Comparison of ENCODE assay signal across 9 cellular contexts in genomic region chr2:111705206-111705605, GRCh38.
DNase-seq lines count a peak whose midpoint lies in the region; ATAC-seq and TF ChIP-seq lines count a peak whose summit lies in the region.
"Had no signal": no experiment of that assay in that cellular context is flagged by ENCODE, and none has a peak within 500 bp of the region (broad histone marks: within the 10 kb centered on the region; RNA-seq: fewer than 3 reads in every experiment).

No MANE protein-coding gene starts in this region.

- H3K9me3 ChIP-seq in SK-N-SH: no peaks in the 10 kb centered on the region
- H3K9me3 ChIP-seq in neural progenitor cell (ENCODE audit: low read depth): no peaks in the 10 kb centered on the region
- H3K9me3 ChIP-seq in right cardiac atrium (ENCODE audit: control insufficient read depth, low read length): no peaks in the 10 kb centered on the region

- H3K79me2 ChIP-seq in SK-N-SH (ENCODE audit: insufficient read depth) (no peaks in the 10 kb centered on the region), neural progenitor cell (ENCODE audit: low read depth) (no peaks in the 10 kb centered on the region)

- POLR2A ChIA-PET in SK-N-SH (lab: Yijun Ruan, JAX): no interaction called here
- POLR2A ChIA-PET in activated CD4-positive, alpha-beta memory T cell treated with anti-CD3 and anti-CD28 coated beads for 36 hours (lab: Charles Lee): no interaction called here

- H3K4me1 ChIP-seq in SK-N-SH (ENCODE audit: control insufficient read depth in 1 of 2, insufficient read depth in 2 of 2, low read depth in 1 of 2, low read length in 1 of 2): peaks cover 14 to 29% of the 10 kb centered on the region in 2 experiments; a peak in 3 of 4 replicates
- H3K4me1 ChIP-seq in neural progenitor cell: peaks cover 63% of the 10 kb centered on the region
- H3K4me1 ChIP-seq in right cardiac atrium (ENCODE audit: control insufficient read depth, insufficient read depth, low read length): peaks cover 2% of the 10 kb centered on the region

- TF ChIP-seq POLR2A in erythroblast (IDR thresholded peaks at IDR 0.05; ENCODE audit: low read length): no peak

- H3K27ac ChIP-seq in SK-N-SH (ENCODE audit: low read depth in 2 of 2, low read length in 1 of 2): peak overlapping the region in 1 of 2 experiments; percentile 39; a peak in 1 of 4 replicates
- peak overlapping the region; percentile 95 for H3K27ac ChIP-seq in neural progenitor cell
- no peak overlapping the region for H3K27ac ChIP-seq in right cardiac atrium (ENCODE audit: low read length)

- no peak for TF ChIP-seq RAD21 in SK-N-SH (IDR thresholded peaks at IDR 0.05; ENCODE audit: low read length)

- no peak overlapping the region for H3K4me3 ChIP-seq in SK-N-SH (ENCODE audit: low read depth in 2 of 2, low read length in 1 of 2)
- H3K4me3 ChIP-seq in neural progenitor cell: no peak overlapping the region
- H3K4me3 ChIP-seq in right cardiac atrium (ENCODE audit: low read length): no peak overlapping the region

- H3K27me3 Mint-ChIP-seq in activated CD4-positive, alpha-beta memory T cell treated with anti-CD3 and anti-CD28 coated beads for 36 hours: peaks cover 21% of the 10 kb centered on the region
- peaks cover 8% of the 10 kb centered on the region for H3K27me3 Mint-ChIP-seq in neural progenitor cell (ENCODE audit: insufficient read depth, low read depth)

- H4K20me1 ChIP-seq in SK-N-SH (ENCODE audit: insufficient read depth) (no peaks in the 10 kb centered on the region; the same call in 1 of the 2 replicates), neural progenitor cell (ENCODE audit: low read depth) (no peaks in the 10 kb centered on the region)

- H3K9me2 ChIP-seq in SK-N-SH: no peaks in the 10 kb centered on the region

- no peak for ATAC-seq in SK-N-SH treated with all-trans-retinoic acid at 6 μM for 48 hours
- peak; percentile 19 for ATAC-seq in HG02981 (IDR thresholded peaks at IDR 0.05; ENCODE audit: unreplicated experiment)
- ATAC-seq in right cardiac atrium: no peak

- no peaks in the 10 kb centered on the region for H3K9me3 Mint-ChIP-seq in activated CD4-positive, alpha-beta memory T cell treated with anti-CD3 and anti-CD28 coated beads for 36 hours
- H3K9me3 Mint-ChIP-seq in neural progenitor cell: no peaks in the 10 kb centered on the region

- 92% methylated on average over 2 of the region's 6 CpGs for WGBS in SK-N-SH (ENCODE audit: low lambda C conversion rate)
- 89% methylated on average over 6 of the region's 6 CpGs for WGBS in right cardiac atrium

- DNase-seq in SK-N-SH: no peak
- no peak for DNase-seq in activated CD4-positive, alpha-beta memory T cell treated with anti-CD3 and anti-CD28 coated beads for 36 hours
- DNase-seq in neural progenitor cell (ENCODE audit: low spot score): peak; percentile 50
- no peak for DNase-seq in right cardiac atrium
- DNase-seq in erythroblast (lab: John Stamatoyannopoulos, UW): no peak
- no peak for DNase-seq in NCI-H526 (lab: John Stamatoyannopoulos, UW)
- DNase-seq: SHP77 treated with DMSO at 0.1 percent for 48 hours had no signal

- peak overlapping the region; percentile 64 for H3K27ac Mint-ChIP-seq in activated CD4-positive, alpha-beta memory T cell treated with anti-CD3 and anti-CD28 coated beads for 36 hours
- H3K27ac Mint-ChIP-seq in neural progenitor cell: peak overlapping the region; percentile 90

- H3K9ac ChIP-seq in SK-N-SH: no peak overlapping the region
- H3K9ac ChIP-seq in neural progenitor cell: no peak overlapping the region

- no peak overlapping the region for H2AFZ ChIP-seq in SK-N-SH (ENCODE audit: low read depth)
- H2AFZ ChIP-seq in neural progenitor cell (replicated peaks): no peak overlapping the region

- TF ChIP-seq CTCF in SK-N-SH (IDR thresholded peaks at IDR 0.05) (no peak), neural progenitor cell (IDR thresholded peaks at IDR 0.05) (no peak)

- no peaks in the 10 kb centered on the region for H3K36me3 ChIP-seq in SK-N-SH (replicated peaks in 1 of 2; ENCODE audit: control insufficient read depth in 1 of 2, insufficient read depth in 2 of 2, low read length in 1 of 2)
- H3K36me3 ChIP-seq in neural progenitor cell: no peaks in the 10 kb centered on the region

- intact Hi-C loops in activated CD4-positive, alpha-beta memory T cell treated with anti-CD3 and anti-CD28 coated beads for 36 hours (cut with micrococcal nuclease): loop anchor here (10.0 kb wide), 1 partner anchor 220 kb away; no protein-coding TSS in a partner anchor
- intact Hi-C loops in right cardiac atrium (cut with DNase I): loop anchor here in 1 of 4 donors (10.0 kb wide), 1 partner anchor 590 kb away; no protein-coding TSS in a partner anchor

- no peaks in the 10 kb centered on the region for H3K36me3 Mint-ChIP-seq in activated CD4-positive, alpha-beta memory T cell treated with anti-CD3 and anti-CD28 coated beads for 36 hours
- H3K36me3 Mint-ChIP-seq in neural progenitor cell: no peaks in the 10 kb centered on the region

- H3K4me3 Mint-ChIP-seq in activated CD4-positive, alpha-beta memory T cell treated with anti-CD3 and anti-CD28 coated beads for 36 hours: no peak overlapping the region
- no peak overlapping the region for H3K4me3 Mint-ChIP-seq in neural progenitor cell

- H3F3A ChIP-seq in SK-N-SH (replicated peaks; ENCODE audit: insufficient read depth) (no peaks in the 10 kb centered on the region), neural progenitor cell (ENCODE audit: low read depth) (peaks cover 40% of the 10 kb centered on the region)

- H3K4me1 Mint-ChIP-seq in activated CD4-positive, alpha-beta memory T cell treated with anti-CD3 and anti-CD28 coated beads for 36 hours (ENCODE audit: low read depth): peaks cover 57% of the 10 kb centered on the region
- peaks cover 54% of the 10 kb centered on the region for H3K4me1 Mint-ChIP-seq in neural progenitor cell

- CTCF ChIA-PET in SK-N-SH (lab: Yijun Ruan, JAX): interaction anchor here (0.7 kb wide), 1 partner anchor 9 kb away, joined by 3 read pairs; no protein-coding TSS in a partner anchor
- CTCF ChIA-PET in activated CD4-positive, alpha-beta memory T cell treated with anti-CD3 and anti-CD28 coated beads for 36 hours (lab: Charles Lee): no interaction called here

- no peaks in the 10 kb centered on the region for H3K27me3 ChIP-seq in SK-N-SH (ENCODE audit: insufficient read depth)
- no peaks in the 10 kb centered on the region for H3K27me3 ChIP-seq in neural progenitor cell
- no peaks in the 10 kb centered on the region for H3K27me3 ChIP-seq in right cardiac atrium (ENCODE audit: control insufficient read depth, insufficient read depth)

- no peak for TF ChIP-seq EP300 in SK-N-SH (IDR thresholded peaks at IDR 0.05; ENCODE audit: borderline replicate concordance in 1 of 2, low read depth in 1 of 2, low read length in 1 of 2)

- peak overlapping the region; percentile 42 for H3K4me2 ChIP-seq in SK-N-SH
- peak overlapping the region; percentile 7 for H3K4me2 ChIP-seq in neural progenitor cell

TF ChIP-seq in SK-N-SH, 30 proteins besides CTCF, POLR2A, EP300 and RAD21:
- TF ChIP-seq FOXM1 (IDR thresholded peaks at IDR 0.05; ENCODE audit: low read depth) (no peak), POLR2AphosphoS5 (IDR thresholded peaks at IDR 0.05; ENCODE audit: low read depth, low read length) (no peak)

TF ChIP-seq in SK-N-SH treated with all-trans-retinoic acid at 6 μM for 48 hours, 23 proteins besides CTCF, POLR2A, EP300 and RAD21 (continues in another document):
- no peak for TF ChIP-seq POU6F1 (CRISPR knock-in tag; IDR thresholded peaks at IDR 0.05; ENCODE audit: borderline replicate concordance, low read depth)
- TF ChIP-seq TOX (CRISPR knock-in tag; IDR thresholded peaks at IDR 0.05; ENCODE audit: borderline replicate concordance): no peak
- TF ChIP-seq GLIS3 (CRISPR knock-in tag; IDR thresholded peaks at IDR 0.05): no peak
- TF ChIP-seq ZNF565 (CRISPR knock-in tag; conservative IDR thresholded peaks at IDR 0.05; ENCODE audit: low read depth): no peak
- no peak for TF ChIP-seq ZNF8 (CRISPR knock-in tag; IDR thresholded peaks at IDR 0.05)
- TF ChIP-seq CREB5 (CRISPR knock-in tag; IDR thresholded peaks at IDR 0.05; ENCODE audit: low read depth): no peak
- TF ChIP-seq BACH2 (CRISPR knock-in tag; IDR thresholded peaks at IDR 0.05; ENCODE audit: borderline replicate concordance): no peak
- no peak for TF ChIP-seq ZNF70 (CRISPR knock-in tag; IDR thresholded peaks at IDR 0.05)
- no peak for TF ChIP-seq CSDC2 (CRISPR knock-in tag; IDR thresholded peaks at IDR 0.05)
